In genomic region chr15:68106656-68107055, GRCh38 we compare ENCODE assay signal across 18 cellular contexts. TPM values are rescaled to one million over a fixed set of nuclear protein-coding genes. Genes with fewer than 3 reads are reported as not detected.
DNase-seq lines count a peak whose midpoint lies in the region; ATAC-seq, FAIRE-seq and TF ChIP-seq lines count a peak whose summit lies in the region.
"Had no signal": no experiment of that assay in that cellular context is flagged by ENCODE, and none has a peak within 500 bp of the region (broad histone marks: within the 10 kb centered on the region; RNA-seq: fewer than 3 reads in every experiment).

No MANE protein-coding gene starts in this region.

- TF ChIP-seq CTCF in cardiac muscle cell (IDR thresholded peaks at IDR 0.05; ENCODE audit: low read depth, low read length) (no peak), right atrium auricular region (IDR thresholded peaks at IDR 0.05) (no peak), astrocyte of the spinal cord (IDR thresholded peaks at IDR 0.05; ENCODE audit: low read depth, low read length) (no peak)

- H3K4me3 ChIP-seq in cardiac muscle cell (no peak overlapping the region), right atrium auricular region (no peak overlapping the region), astrocyte of the spinal cord (ENCODE audit: low read depth, low read length) (no peak overlapping the region)
- H3K4me3 ChIP-seq: breast epithelium, lower lobe of right lung had no signal

- H3K27me3 ChIP-seq in cardiac muscle cell (no peaks in the 10 kb centered on the region), right atrium auricular region (no peaks in the 10 kb centered on the region)
- H3K27me3 ChIP-seq: breast epithelium had no signal

- no peaks in the 10 kb centered on the region for H3K9me3 Mint-ChIP-seq in immature natural killer cell
- H3K9me3 Mint-ChIP-seq: stimulated activated naive CD8-positive, alpha-beta T cell treated with anti-CD3 and anti-CD28 coated beads, Interleukin-15, Interleukin-2, amounts not matched to agents 100 ng/mL and 50 ng/mL, for 24 hours had no signal

- peaks cover 49 to 88% of the 10 kb centered on the region in 2 donors for H3K4me1 Mint-ChIP-seq in immature natural killer cell

- no peak overlapping the region for H3K4me3 Mint-ChIP-seq in immature natural killer cell
- H3K4me3 Mint-ChIP-seq: neural crest cell; stimulated activated naive CD8-positive, alpha-beta T cell treated with anti-CD3 and anti-CD28 coated beads, Interleukin-15, Interleukin-2, amounts not matched to agents 100 ng/mL and 50 ng/mL, for 24 hours; T-helper 2 cell treated with Interferon-gamma antibody and Interleukin-4, amounts not matched to agents 5 μg/mL and 100 μg/mL, for 36 hours had no signal

- H3K4me1 ChIP-seq in cardiac muscle cell (ENCODE audit: low read depth) (peaks cover 18% of the 10 kb centered on the region), right atrium auricular region (peaks cover 0 to 23% of the 10 kb centered on the region in 2 donors)
- H3K4me1 ChIP-seq: breast epithelium had no signal

- FAIRE-seq in urothelium cell line (lab: Jason Lieb, UNC): no peak
- FAIRE-seq: H54 had no signal

- no peaks in the 10 kb centered on the region for H3K27me3 Mint-ChIP-seq in immature natural killer cell (ENCODE audit: low read depth in 3 of 3)
- H3K27me3 Mint-ChIP-seq: stimulated activated naive CD8-positive, alpha-beta T cell treated with anti-CD3 and anti-CD28 coated beads, Interleukin-15, Interleukin-2, amounts not matched to agents 100 ng/mL and 50 ng/mL, for 24 hours had no signal

- peak overlapping the region in 4 of 6 donors; percentile 2 to 50 (median 6) for H3K27ac Mint-ChIP-seq in immature natural killer cell
- H3K27ac Mint-ChIP-seq: stimulated activated naive CD8-positive, alpha-beta T cell treated with anti-CD3 and anti-CD28 coated beads, Interleukin-15, Interleukin-2, amounts not matched to agents 100 ng/mL and 50 ng/mL, for 24 hours; T-helper 2 cell treated with Interferon-gamma antibody and Interleukin-4, amounts not matched to agents 5 μg/mL and 100 μg/mL, for 36 hours had no signal

- DNase-seq in cardiac muscle cell (ENCODE audit: low read depth in 1 of 2, low spot score in 1 of 2) (peak; percentile 11 to 14), right atrium auricular region (ENCODE audit: low spot score) (no peak), astrocyte of the spinal cord (ENCODE audit: low read depth, low spot score) (peak; percentile 54), immature natural killer cell (no peak), urothelium cell line (ENCODE audit: low spot score) (peak; percentile 39), GOT3 (lab: John Stamatoyannopoulos, UW) (no peak)
- DNase-seq: activated CD4-positive, alpha-beta T cell treated with anti-CD3 and anti-CD28 coated beads, Interleukin-2, amount 50 U/mL, for 4 hours; lower lobe of right lung; NCI-H187 treated with DMSO at 0.1 percent for 48 hours; NCI-H526 treated with DMSO at 0.1 percent for 48 hours had no signal

- in situ Hi-C loops in astrocyte of the spinal cord (cut with HindIII; ENCODE audit: low sequenced_read_pairs): no loop called here

- peaks cover 13 to 15% (median 13%) of the 10 kb centered on the region in 3 donors for H3K36me3 Mint-ChIP-seq in immature natural killer cell

- H3K36me3 ChIP-seq in cardiac muscle cell (no peaks in the 10 kb centered on the region), right atrium auricular region (no peaks in the 10 kb centered on the region)
- H3K36me3 ChIP-seq: breast epithelium had no signal

- H3K9me3 ChIP-seq in cardiac muscle cell (ENCODE audit: low read depth) (no peaks in the 10 kb centered on the region), right atrium auricular region (peaks cover 0 to 9% of the 10 kb centered on the region in 2 donors)
- H3K9me3 ChIP-seq: breast epithelium had no signal

- H3K27ac ChIP-seq in cardiac muscle cell (peak overlapping the region; percentile 48), right atrium auricular region (no peak overlapping the region)
- H3K27ac ChIP-seq: breast epithelium, lower lobe of right lung, RWPE1 had no signal

- ATAC-seq in HG02870 (IDR thresholded peaks at IDR 0.05; ENCODE audit: unreplicated experiment) (no peak), GM21786 (IDR thresholded peaks at IDR 0.05; ENCODE audit: unreplicated experiment) (no peak)

RNA-seq across cellular contexts. Expression of gene PIAS1, which starts 52.5 kb away (rescaled TPM):
- total RNA-seq in cardiac muscle cell: 13.1 and 29.0 TPM in 2 replicates
- 44.3 and 72.9 TPM in 2 replicates for polyA plus RNA-seq in cardiac muscle cell
- 10 to 100 TPM; 24.5 to 26.7 TPM for total RNA-seq in right atrium auricular region
- 100 to 1,000 TPM in 2 of 3 donors, 10 to 100 TPM in 1; 84.1 to 138 (median 112) TPM for polyA plus RNA-seq in immature natural killer cell

Comparison
In these comparisons a context has a peak if more than half of its experiments do, and no peak if none do; other contexts are left out.
1. DNase-seq: peak in cardiac muscle cell (2 of 2), astrocyte of the spinal cord (single experiment) and urothelium cell line (single experiment); none in right atrium auricular region (single experiment), immature natural killer cell (0 of 3) and GOT3 (single experiment).